In genomic region chr9:136943291-136944093, GRCh38 we compare ENCODE assay signal across 7 cellular contexts. TPM values are rescaled to one million over a fixed set of nuclear protein-coding genes. Genes with fewer than 3 reads are reported as not detected.
DNase-seq lines count a peak whose midpoint lies in the region; ATAC-seq and TF ChIP-seq lines count a peak whose summit lies in the region.

No MANE protein-coding gene starts in this region.

- H3K9me3 Mint-ChIP-seq in activated naive CD8-positive, alpha-beta T cell treated with anti-CD3 and anti-CD28 coated beads, Interleukin-2, amount 50 U/mL, for 24 hours = no peaks in the 10 kb centered on the region

- H3K27ac Mint-ChIP-seq in activated naive CD8-positive, alpha-beta T cell treated with anti-CD3 and anti-CD28 coated beads, Interleukin-2, amount 50 U/mL, for 24 hours = peak overlapping the region; percentile 71

- peak overlapping the region; percentile 80 for H3K4me3 Mint-ChIP-seq in activated naive CD8-positive, alpha-beta T cell treated with anti-CD3 and anti-CD28 coated beads, Interleukin-2, amount 50 U/mL, for 24 hours

- H3K4me3 ChIP-seq in GM12864 (ENCODE audit: low read depth, low read length) = peak overlapping the region; percentile 83
- H3K4me3 ChIP-seq in iPS-18c (ENCODE audit: insufficient read depth, low read depth, low read length) = peak overlapping the region; percentile 80

- TF ChIP-seq CTCF in GM12864 (IDR thresholded peaks at IDR 0.05; ENCODE audit: low read depth, low read length, missing control alignments) = no peak

- ATAC-seq in GM21723 (IDR thresholded peaks at IDR 0.05; ENCODE audit: unreplicated experiment) (peak; percentile 15), HG03135 (IDR thresholded peaks at IDR 0.05; ENCODE audit: unreplicated experiment) (no peak)
- peak; percentile 4 for ATAC-seq in activated naive CD8-positive, alpha-beta T cell treated with anti-CD3 and anti-CD28 coated beads, Interleukin-2, amount 50 U/mL, for 24 hours

- H3K27me3 Mint-ChIP-seq in activated naive CD8-positive, alpha-beta T cell treated with anti-CD3 and anti-CD28 coated beads, Interleukin-2, amount 50 U/mL, for 24 hours = no peaks in the 10 kb centered on the region

- DNase-seq in GM12864 (ENCODE audit: low read depth) = no peak
- peak; percentile 19 for DNase-seq in LHCN-M2 (ENCODE audit: low read depth)
- peak; percentile 56 for DNase-seq in activated naive CD8-positive, alpha-beta T cell treated with anti-CD3 and anti-CD28 coated beads, Interleukin-2, amount 50 U/mL, for 24 hours
- peak; percentile 20 to 52 for DNase-seq in stimulated activated CD4-positive, alpha-beta T cell treated with anti-CD3 and anti-CD28 coated beads, Interleukin-2, amount 100 ng/mL, for 24 hours

- peaks cover 11% of the 10 kb centered on the region for H3K4me1 Mint-ChIP-seq in activated naive CD8-positive, alpha-beta T cell treated with anti-CD3 and anti-CD28 coated beads, Interleukin-2, amount 50 U/mL, for 24 hours

- peaks cover 7% of the 10 kb centered on the region for H3K36me3 Mint-ChIP-seq in activated naive CD8-positive, alpha-beta T cell treated with anti-CD3 and anti-CD28 coated beads, Interleukin-2, amount 50 U/mL, for 24 hours (ENCODE audit: low read depth)

- H3K9me3 ChIP-seq in iPS-18c (ENCODE audit: control insufficient read depth, insufficient read depth, low read length) = peaks cover 2% of the 10 kb centered on the region

RNA-seq across cellular contexts. Expression of gene FBXW5, which starts 1.0 kb away (rescaled TPM):
- total RNA-seq in LHCN-M2 (2014; rRNA removed) = 205 and 264 TPM in 2 replicates
- 98.1 TPM for polyA plus RNA-seq in LHCN-M2 (2012)

RNA-seq across cellular contexts. Expression of gene C8G, which starts 1.6 kb away (rescaled TPM):
- not detected in 2 replicates for total RNA-seq in LHCN-M2 (2014; rRNA removed)
- polyA plus RNA-seq in LHCN-M2 (2012) = 0.17 TPM

RNA-seq across cellular contexts. Expression of gene LCN12, which starts 8.6 kb away (rescaled TPM):
- total RNA-seq in LHCN-M2 (2014; rRNA removed) = not detected in 2 replicates
- not detected for polyA plus RNA-seq in LHCN-M2 (2012)

RNA-seq across cellular contexts. Expression of gene PTGDS, which starts 33.8 kb away (rescaled TPM):
- total RNA-seq in LHCN-M2 (2014; rRNA removed) = 2.0 TPM in 1 of 2 replicates, not detected in the other
- polyA plus RNA-seq in LHCN-M2 (2012) = 0.83 TPM

RNA-seq across cellular contexts. Expression of gene LCNL1, which starts 39.3 kb away (rescaled TPM):
- total RNA-seq in LHCN-M2 (2014; rRNA removed) = 0.11 TPM in 1 of 2 replicates, not detected in the other
- not detected for polyA plus RNA-seq in LHCN-M2 (2012)
